Comparison of ENCODE assay signal across 20 cellular contexts in the genomic region with DNA sequence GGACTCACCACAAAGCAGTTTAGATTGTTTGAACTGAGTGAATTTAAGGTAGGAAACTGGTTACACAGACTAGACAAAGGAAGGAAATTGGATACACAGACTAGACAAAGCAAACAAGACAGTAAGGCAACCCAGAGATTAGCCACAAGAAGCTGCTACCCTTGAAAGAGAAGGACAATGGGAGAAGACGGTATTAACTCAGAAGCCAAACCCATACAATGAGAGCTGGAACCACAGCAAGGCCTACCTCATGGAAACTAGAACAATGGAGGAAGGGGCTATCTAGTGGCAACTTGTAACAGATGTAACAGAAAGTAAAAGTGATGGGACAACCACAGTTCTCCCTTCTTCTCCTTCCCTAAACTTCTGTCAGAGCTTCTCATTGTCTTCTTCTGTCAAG.
"Had no signal": no experiment of that assay in that cellular context is flagged by ENCODE, and none has a peak within 500 bp of the region (broad histone marks: within the 10 kb centered on the region; RNA-seq: fewer than 3 reads in every experiment).

No MANE protein-coding gene starts in this region.

- H3K27ac ChIP-seq: coronary artery, lower lobe of right lung, neutrophil, ovary, prostate gland, spleen, thyroid gland had no signal

- H3K36me3 ChIP-seq: lower lobe of right lung, neutrophil, ovary, prostate gland, spleen, thyroid gland had no signal

- ATAC-seq: activated T-cell treated with anti-CD3 and anti-CD28 coated beads, Interleukin-2, amount 50 U/mL, for 72 hours; left lobe of liver; lower lobe of right lung; naive thymus-derived CD4-positive, alpha-beta T cell; stimulated activated naive CD8-positive, alpha-beta T cell treated with anti-CD3 and anti-CD28 coated beads, Interleukin-15, Interleukin-2, amounts not matched to agents 100 U/mL and 50 U/mL, for 24 hours had no signal

- H3K4me3 ChIP-seq: coronary artery, lower lobe of right lung, ovary, prostate gland, spleen, thyroid gland had no signal

- H3K4me1 ChIP-seq: lower lobe of right lung, prostate gland, spleen, thyroid gland had no signal

- H3K9me3 ChIP-seq: lower lobe of right lung, neutrophil, ovary, prostate gland, spleen, thyroid gland had no signal

- H3K27me3 ChIP-seq: neutrophil, ovary, spleen, thyroid gland had no signal

- DNase-seq: activated CD4-positive, alpha-beta memory T cell treated with anti-CD3 and anti-CD28 coated beads for 36 hours; activated CD4-positive, alpha-beta T cell treated with anti-CD3 and anti-CD28 coated beads for 48 hours; activated effector memory CD4-positive, alpha-beta T cell treated with Interleukin-2 at 50 U/mL for 16 hours; activated naive CD4-positive, alpha-beta T cell treated with anti-CD3 and anti-CD28 coated beads for 36 hours; activated naive CD8-positive, alpha-beta T cell treated with anti-CD3 and anti-CD28 coated beads, Interleukin-2, amount 10 ng/mL, durations not matched to agents 7 days and 5 days; activated T-cell treated with anti-CD3 and anti-CD28 coated beads, Interleukin-2, amount 50 U/mL, for 72 hours; amniotic stem cell; cerebellar nuclear complex; endodermal cell; lower lobe of right lung; naive thymus-derived CD4-positive, alpha-beta T cell; ovary; spleen; stimulated activated CD4-positive, alpha-beta T cell treated with anti-CD3 and anti-CD28 coated beads, Interleukin-4, amount 100 ng/mL, for 1 hour; stimulated activated naive CD8-positive, alpha-beta T cell treated with anti-CD3 and anti-CD28 coated beads, Interleukin-15, Interleukin-2, amounts not matched to agents 100 U/mL and 50 U/mL, for 24 hours; thyroid gland had no signal
